Comparison of ENCODE assay signal across 7 cellular contexts in the genomic region with DNA sequence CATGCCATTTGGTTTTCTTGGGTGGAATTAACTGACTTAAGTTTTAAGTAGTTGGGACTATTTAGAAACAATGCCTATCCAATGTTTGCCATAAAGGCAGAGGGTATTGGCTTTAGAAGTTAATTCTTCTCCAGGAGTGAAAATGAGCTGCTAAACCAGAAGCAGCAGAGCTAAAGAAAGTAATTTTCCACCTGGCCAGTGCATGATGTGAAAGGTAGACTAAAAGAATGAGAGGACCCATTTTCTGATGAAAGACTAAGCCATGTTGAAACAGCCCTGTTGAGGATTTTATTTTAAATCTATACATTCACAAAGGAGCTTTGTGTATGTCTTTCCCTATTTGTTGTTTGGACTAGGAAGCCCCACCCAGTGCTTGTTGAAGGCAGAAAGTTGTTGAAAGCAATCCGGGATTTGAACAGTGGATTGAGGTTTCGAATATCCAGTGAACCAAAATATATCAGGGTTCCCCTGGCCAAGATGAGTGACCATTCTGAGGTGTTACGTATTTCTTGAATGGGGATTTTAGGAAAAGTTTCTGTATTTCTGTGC. TPM values are rescaled to one million over a fixed set of nuclear protein-coding genes. Genes with fewer than 3 reads are reported as not detected.
"Had no signal": no experiment of that assay in that cellular context is flagged by ENCODE, and none has a peak within 500 bp of the region (broad histone marks: within the 10 kb centered on the region; RNA-seq: fewer than 3 reads in every experiment).

No MANE protein-coding gene starts in this region.

RNA-seq across cellular contexts. Expression of a gene that starts 23.9 kb away (rescaled TPM):
- total RNA-seq: GM23248, GM23338, H1, H4, H7, H9, HFFc6 had no signal
- polyA plus RNA-seq: GM23248, GM23338, H1 had no signal
